Comparison of ENCODE assay signal across 10 cellular contexts in the genomic region with DNA sequence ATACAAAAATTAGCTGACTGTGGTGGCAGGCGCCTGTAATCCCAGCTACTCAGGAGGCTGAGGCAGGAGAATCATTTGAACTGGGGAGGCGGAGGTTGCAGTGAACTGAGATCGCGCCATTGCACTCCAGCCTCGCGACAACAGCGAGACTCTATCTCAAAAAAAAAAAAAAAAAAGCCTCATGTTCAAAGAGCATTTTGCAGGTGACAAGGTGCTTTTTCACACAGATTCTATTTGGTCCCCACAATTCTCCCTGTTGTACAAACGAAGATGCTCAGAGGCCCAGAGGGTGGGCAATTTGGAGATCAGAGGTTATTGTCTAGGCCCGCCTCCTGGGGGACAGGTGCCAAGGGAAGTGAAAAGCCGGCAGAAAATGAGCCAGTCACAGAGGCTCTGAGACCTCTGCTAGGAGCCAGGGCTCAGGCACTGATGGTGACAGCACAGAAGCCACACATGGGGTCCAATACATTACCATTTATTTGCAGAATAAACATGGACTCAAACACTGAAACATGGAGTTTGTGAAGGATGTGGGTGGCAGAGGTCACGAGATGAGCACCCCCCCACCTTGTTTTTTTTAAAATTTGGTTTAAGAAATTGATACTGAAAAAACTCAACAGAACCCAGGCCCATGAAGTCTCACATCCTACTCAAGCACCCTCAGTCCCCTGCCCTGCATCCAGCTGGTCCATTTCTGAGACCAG. TPM values are rescaled to one million over a fixed set of nuclear protein-coding genes. Genes with fewer than 3 reads are reported as not detected.
DNase-seq lines count a peak whose midpoint lies in the region; ATAC-seq and TF ChIP-seq lines count a peak whose summit lies in the region.
"Had no signal": no experiment of that assay in that cellular context is flagged by ENCODE, and none has a peak within 500 bp of the region (broad histone marks: within the 10 kb centered on the region; RNA-seq: fewer than 3 reads in every experiment).

No MANE protein-coding gene starts in this region.

- peak overlapping the region; percentile 83 for H2AFZ ChIP-seq in mammary epithelial cell (ENCODE audit: low read depth, low read length)

- H3K9me3 Mint-ChIP-seq in activated CD4-positive, alpha-beta T cell treated with anti-CD3 and anti-CD28 coated beads for 36 hours (ENCODE audit: low read depth): no peaks in the 10 kb centered on the region

- dilution Hi-C loops in mammary epithelial cell (cut with HindIII; ENCODE audit: low sequenced_read_pairs): no loop called here

- in situ Hi-C loops in mammary epithelial cell (cut with MboI; ENCODE audit: low sequenced_read_pairs in 2 of 2): no loop called here

- peak; percentile 25 for ATAC-seq in activated CD4-positive, alpha-beta T cell treated with anti-CD3 and anti-CD28 coated beads for 36 hours

- POLR2A ChIA-PET in activated CD4-positive, alpha-beta T cell treated with anti-CD3 and anti-CD28 coated beads for 36 hours (lab: Charles Lee): interaction anchor here (0.6 to 1.0 kb wide), 3 partner anchors 9 to 23 kb away, joined by 3 to 6 read pairs (median 3); no protein-coding TSS in a partner anchor

- H3K27me3 ChIP-seq in mammary epithelial cell (ENCODE audit: insufficient read depth, low read length) (no peaks in the 10 kb centered on the region), spleen (replicated peaks in 1 of 7) (peaks cover 0 to 76% (median 37%) of the 10 kb centered on the region in 7 donors)

- CTCF ChIA-PET in activated CD4-positive, alpha-beta T cell treated with anti-CD3 and anti-CD28 coated beads for 36 hours (lab: Charles Lee): interaction anchor here (0.6 to 1.1 kb wide), 2 partner anchors 8 to 11 kb away, joined by 3 to 4 read pairs; a partner anchor contains a TSS
- CTCF ChIA-PET in mammary epithelial cell (lab: Charles Lee; ENCODE audit: low non-redundant PET): no interaction called here

- H3K9ac ChIP-seq in mammary epithelial cell (ENCODE audit: insufficient read depth, low read length): no peak overlapping the region
- H3K9ac ChIP-seq: KMS-11 had no signal

- intact Hi-C loops in activated CD4-positive, alpha-beta T cell treated with anti-CD3 and anti-CD28 coated beads for 36 hours (cut with DNase I, micrococcal nuclease): loop anchor here in 1 of 2 experiments (5.0 kb wide), 1 partner anchor 48 kb away; a partner anchor contains a TSS
- intact Hi-C loops in mammary epithelial cell (cut with micrococcal nuclease) (loop anchor here (10.0 kb wide), 1 partner anchor 1064 kb away; no protein-coding TSS in a partner anchor), spleen (cut with DNase I; ENCODE audit: low total_unique reads) (no loop called here)

- no peaks in the 10 kb centered on the region for H3K9me3 ChIP-seq in mammary epithelial cell (replicated peaks; ENCODE audit: insufficient read depth, low read length)
- H3K9me3 ChIP-seq in spleen: no peaks in the 10 kb centered on the region

- H3K4me1 ChIP-seq in mammary epithelial cell (ENCODE audit: insufficient read depth, low read length) (peaks cover 10% of the 10 kb centered on the region), spleen (peaks cover 19 to 62% (median 41%) of the 10 kb centered on the region in 6 donors)

- H3K27ac Mint-ChIP-seq in activated CD4-positive, alpha-beta T cell treated with anti-CD3 and anti-CD28 coated beads for 36 hours: peak overlapping the region; percentile 64

- H3K4me3 Mint-ChIP-seq in activated CD4-positive, alpha-beta T cell treated with anti-CD3 and anti-CD28 coated beads for 36 hours: peak overlapping the region; percentile 70

- TF ChIP-seq CTCF in mammary epithelial cell (conservative IDR thresholded peaks at IDR 0.05 in 1 of 2, IDR thresholded peaks at IDR 0.05 in 1 of 2; ENCODE audit: extremely low read depth in 1 of 2, insufficient read depth in 1 of 2, low read depth in 1 of 2, low read length in 2 of 2) (no peak), spleen (IDR thresholded peaks at IDR 0.05 in 8 of 11, conservative IDR thresholded peaks at IDR 0.05 in 3 of 11) (no peak)

- 46% methylated on average over 5 of the region's 11 CpGs for WGBS in mammary epithelial cell (ENCODE audit: low coverage, missing lambda C conversion rate)
- WGBS in spleen, 5 donors: 69 to 84% (median 82%) methylated on average over 11 of the region's 11 CpGs

- H4K20me1 ChIP-seq in mammary epithelial cell (ENCODE audit: insufficient read depth, low read length): no peaks in the 10 kb centered on the region

- no peak overlapping the region for H3K4me3 ChIP-seq in mammary epithelial cell (replicated peaks in 1 of 3; ENCODE audit: insufficient read depth in 1 of 3, low read depth in 2 of 3, low read length in 3 of 3)
- H3K4me3 ChIP-seq in spleen: no peak overlapping the region

- no peaks in the 10 kb centered on the region for H3K79me2 ChIP-seq in mammary epithelial cell (ENCODE audit: insufficient read depth, low read length)

- H3K36me3 Mint-ChIP-seq in activated CD4-positive, alpha-beta T cell treated with anti-CD3 and anti-CD28 coated beads for 36 hours (ENCODE audit: low read depth): no peaks in the 10 kb centered on the region

- no peaks in the 10 kb centered on the region for H3K27me3 Mint-ChIP-seq in activated CD4-positive, alpha-beta T cell treated with anti-CD3 and anti-CD28 coated beads for 36 hours

- H3K36me3 ChIP-seq in mammary epithelial cell (ENCODE audit: insufficient read depth, low read length) (no peaks in the 10 kb centered on the region), spleen (no peaks in the 10 kb centered on the region)

- peaks cover 60% of the 10 kb centered on the region for H3K4me1 Mint-ChIP-seq in activated CD4-positive, alpha-beta T cell treated with anti-CD3 and anti-CD28 coated beads for 36 hours

- no peak overlapping the region for H3K4me2 ChIP-seq in mammary epithelial cell (ENCODE audit: insufficient read depth, low read depth, low read length)
- H3K4me2 ChIP-seq: KMS-11 had no signal

- TF ChIP-seq POLR2A in spleen (IDR thresholded peaks at IDR 0.05): no peak

- BruUV-seq in mammary epithelial cell (replicated peaks; lab: Mats Ljungman, UMichigan): no TSS peak

- peak; percentile 53 for DNase-seq in activated CD4-positive, alpha-beta T cell treated with anti-CD3 and anti-CD28 coated beads for 36 hours
- DNase-seq in activated CD4-positive, alpha-beta T cell treated with anti-CD3 and anti-CD28 coated beads for 48 hours: no peak
- DNase-seq in NCI-H146 (lab: John Stamatoyannopoulos, UW) (peak; percentile 75), mammary epithelial cell (no peak), spleen (peak; percentile 60), retina (no peak), epidermal melanocyte (ENCODE audit: insufficient read length, low spot score) (no peak), NCI-H1436 treated with DMSO at 0.1 percent for 48 hours (lab: John Stamatoyannopoulos, UW) (no peak)
- DNase-seq: foreskin keratinocyte had no signal

- no peak overlapping the region for H3K27ac ChIP-seq in mammary epithelial cell (ENCODE audit: insufficient read depth, low read depth, low read length)
- peak overlapping the region in 4 of 8 donors; percentile 41 to 71 (median 64) for H3K27ac ChIP-seq in spleen
- H3K27ac ChIP-seq: foreskin keratinocyte, KMS-11 had no signal

RNA-seq across cellular contexts. Expression of a gene that starts 0.9 kb away (rescaled TPM):
- total RNA-seq in activated CD4-positive, alpha-beta T cell treated with anti-CD3 and anti-CD28 coated beads for 36 hours: 1 to 10 TPM; 4.6 to 7.2 TPM
- total RNA-seq in mammary epithelial cell (10 to 100 TPM in 1 of 2 donors, 1 to 10 TPM in 1; 2.0 to 10.6 TPM), spleen (1 to 10 TPM; 1.3 to 6.2 (median 3.0) TPM)
- polyA plus RNA-seq in mammary epithelial cell (5.9 TPM), spleen (1 to 10 TPM; 1.0 to 2.8 (median 1.1) TPM)
- polyA minus RNA-seq in mammary epithelial cell: 2.6 TPM

RNA-seq across cellular contexts. Expression of a gene that starts 7.9 kb away (rescaled TPM):
- 1 to 10 TPM; 5.3 to 6.1 TPM for total RNA-seq in activated CD4-positive, alpha-beta T cell treated with anti-CD3 and anti-CD28 coated beads for 36 hours
- total RNA-seq in mammary epithelial cell (1 to 10 TPM; 4.0 to 6.4 TPM), spleen (1 to 10 TPM; 2.4 to 5.3 (median 4.5) TPM)
- polyA plus RNA-seq in mammary epithelial cell (0.53 TPM), spleen (1 to 10 TPM; 2.1 to 4.4 (median 4.2) TPM)
- polyA minus RNA-seq in mammary epithelial cell: 0.88 TPM

RNA-seq across cellular contexts. Expression of a gene that starts 8.4 kb away (rescaled TPM):
- total RNA-seq in activated CD4-positive, alpha-beta T cell treated with anti-CD3 and anti-CD28 coated beads for 36 hours: 10 to 100 TPM; 24.7 to 28.3 TPM
- total RNA-seq in mammary epithelial cell: 1 to 10 TPM in 1 of 2 donors, under 1 TPM in 1; 0.33 to 2.7 TPM
- polyA plus RNA-seq in mammary epithelial cell: 0.34 TPM
- not detected for polyA minus RNA-seq in mammary epithelial cell
- total RNA-seq in spleen: 10 to 100 TPM in 5 of 7 donors, 1 to 10 TPM in 2; 8.0 to 59.6 (median 31.4) TPM
- 100 to 1,000 TPM in 2 of 3 donors, 10 to 100 TPM in 1; 69.5 to 123 (median 104) TPM for polyA plus RNA-seq in spleen

RNA-seq across cellular contexts. Expression of a gene that starts 10.8 kb away (rescaled TPM):
- total RNA-seq in activated CD4-positive, alpha-beta T cell treated with anti-CD3 and anti-CD28 coated beads for 36 hours: 10 to 100 TPM; 15.0 to 17.6 TPM
- total RNA-seq in mammary epithelial cell (10 to 100 TPM; 15.3 to 28.5 TPM), spleen (10 to 100 TPM; 33.0 to 68.7 (median 48.2) TPM)
- polyA plus RNA-seq in mammary epithelial cell (3.0 TPM), spleen (10 to 100 TPM; 33.0 to 54.5 (median 51.4) TPM)
- 5.3 TPM for polyA minus RNA-seq in mammary epithelial cell

RNA-seq across cellular contexts. Expression of a gene that starts 20.6 kb away (rescaled TPM):
- 100 to 1,000 TPM in 1 of 2 experiments, 10 to 100 TPM in 1; 69.6 to 120 TPM for total RNA-seq in activated CD4-positive, alpha-beta T cell treated with anti-CD3 and anti-CD28 coated beads for 36 hours
- total RNA-seq in mammary epithelial cell: 10 to 100 TPM; 41.7 to 73.2 TPM
- 221 TPM for polyA plus RNA-seq in mammary epithelial cell
- 25.1 TPM for polyA minus RNA-seq in mammary epithelial cell
- 100 to 1,000 TPM; 152 to 328 (median 187) TPM for total RNA-seq in spleen
- polyA plus RNA-seq in spleen: 100 to 1,000 TPM; 470 to 709 (median 574) TPM

Comparison
In these comparisons a context has a peak if more than half of its experiments do, and no peak if none do; other contexts are left out.
1. DNase-seq: peak in activated CD4-positive, alpha-beta T cell treated with anti-CD3 and anti-CD28 coated beads for 36 hours (single experiment), NCI-H146 (single experiment) and spleen (single experiment); none in activated CD4-positive, alpha-beta T cell treated with anti-CD3 and anti-CD28 coated beads for 48 hours (single experiment), mammary epithelial cell (single experiment), retina (single experiment), epidermal melanocyte (single experiment) and NCI-H1436 treated with DMSO at 0.1 percent for 48 hours (single experiment).